Comparison of ENCODE assay signal across 15 cellular contexts in the genomic region with DNA sequence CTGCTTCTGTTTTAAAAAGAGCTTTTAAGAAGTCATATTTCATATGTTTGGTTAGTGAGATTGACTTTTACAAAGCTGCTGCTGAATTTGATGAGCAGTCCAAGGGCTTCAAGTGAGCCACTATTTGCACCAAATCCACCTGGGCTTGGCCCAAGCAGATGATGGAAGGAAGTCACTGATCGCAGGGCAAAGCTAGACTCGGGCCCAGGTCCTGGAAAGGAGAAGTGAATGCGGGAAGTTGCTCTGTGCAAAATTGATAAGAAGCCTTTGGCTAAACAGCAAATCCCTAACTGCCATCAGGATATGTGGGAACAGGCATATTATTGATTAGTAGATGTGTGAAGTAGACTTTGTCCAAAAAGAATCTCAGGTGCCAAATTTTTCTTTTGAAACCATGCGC.
"Had no signal": no experiment of that assay in that cellular context is flagged by ENCODE, and none has a peak within 500 bp of the region (broad histone marks: within the 10 kb centered on the region; RNA-seq: fewer than 3 reads in every experiment).

No MANE protein-coding gene starts in this region.

- ATAC-seq: activated T-helper 17 cell treated with anti-CD3 and anti-CD28 coated beads, Interleukin-2, amount 50 U/mL, for 72 hours; foreskin keratinocyte; heart left ventricle; left cardiac atrium; right cardiac atrium had no signal

- H3K27me3 Mint-ChIP-seq: activated T-helper 17 cell treated with anti-CD3 and anti-CD28 coated beads, Interleukin-2, amount 50 U/mL, for 72 hours; stimulated activated naive CD8-positive, alpha-beta T cell treated with anti-CD3 and anti-CD28 coated beads, Interleukin-15, Interleukin-2, amounts not matched to agents 100 ng/mL and 50 ng/mL, for 24 hours had no signal

- DNase-seq: activated CD4-positive, alpha-beta T cell treated with anti-CD3 and anti-CD28 coated beads for 1 hour; activated CD4-positive, alpha-beta T cell treated with anti-CD3 and anti-CD28 coated beads, Interleukin-2, amount 50 U/mL, for 48 hours; activated naive CD4-positive, alpha-beta T cell treated with Interleukin-2 at 50 U/mL for 16 hours; anterior cingulate cortex; brain microvascular endothelial cell; cortex of kidney; effector CD4-positive, alpha-beta T cell; foreskin keratinocyte; heart left ventricle; left cardiac atrium; midbrain; right cardiac atrium; trophoblast cell had no signal

- H3K27ac Mint-ChIP-seq: activated T-helper 17 cell treated with anti-CD3 and anti-CD28 coated beads, Interleukin-2, amount 50 U/mL, for 72 hours; stimulated activated naive CD8-positive, alpha-beta T cell treated with anti-CD3 and anti-CD28 coated beads, Interleukin-15, Interleukin-2, amounts not matched to agents 100 ng/mL and 50 ng/mL, for 24 hours had no signal

- H3K4me3 Mint-ChIP-seq: activated T-helper 17 cell treated with anti-CD3 and anti-CD28 coated beads, Interleukin-2, amount 50 U/mL, for 72 hours; stimulated activated naive CD8-positive, alpha-beta T cell treated with anti-CD3 and anti-CD28 coated beads, Interleukin-15, Interleukin-2, amounts not matched to agents 100 ng/mL and 50 ng/mL, for 24 hours had no signal
